Comparison of ENCODE assay signal across 12 cellular contexts in genomic region chr13:111005364-111005763, GRCh38.
DNase-seq lines count a peak whose midpoint lies in the region; ATAC-seq and TF ChIP-seq lines count a peak whose summit lies in the region.
"Had no signal": no experiment of that assay in that cellular context is flagged by ENCODE, and none has a peak within 500 bp of the region (broad histone marks: within the 10 kb centered on the region; RNA-seq: fewer than 3 reads in every experiment).

No MANE protein-coding gene starts in this region.

- no peak for DNase-seq in GM23338 (ENCODE audit: low spot score)
- peak; percentile 73 for DNase-seq in astrocyte of the spinal cord (ENCODE audit: low read depth, low spot score)
- DNase-seq in kidney tubule cell (ENCODE audit: low spot score): peak; percentile 64
- no peak for DNase-seq in spleen
- no peak for DNase-seq in T-helper 2 cell
- no peak for DNase-seq in activated T-cell treated with anti-CD3 and anti-CD28 coated beads, Interleukin-2, amount 50 U/mL, for 72 hours
- DNase-seq in COLO668 (lab: John Stamatoyannopoulos, UW; ENCODE audit: unreplicated experiment): no peak
- DNase-seq: activated CD4-positive, alpha-beta T cell treated with anti-CD3 and anti-CD28 coated beads for 36 hours; activated gamma-delta T cell treated with Interleukin-2 at 50 U/mL for 16 hours; NCI-H510A had no signal

- in situ Hi-C loops in astrocyte of the spinal cord (cut with HindIII; ENCODE audit: low sequenced_read_pairs): no loop called here

- H3K9me3 Mint-ChIP-seq in GM23338: no peaks in the 10 kb centered on the region
- H3K9me3 Mint-ChIP-seq in activated T-cell treated with anti-CD3 and anti-CD28 coated beads, Interleukin-2, amount 50 U/mL, for 72 hours: no peaks in the 10 kb centered on the region

- no peak for TF ChIP-seq CTCF in GM23338 (conservative IDR thresholded peaks at IDR 0.05; ENCODE audit: low read depth in 2 of 2)
- no peak for TF ChIP-seq CTCF in astrocyte of the spinal cord (IDR thresholded peaks at IDR 0.05; ENCODE audit: low read depth, low read length)
- no peak for TF ChIP-seq CTCF in spleen (IDR thresholded peaks at IDR 0.05 in 8 of 11, conservative IDR thresholded peaks at IDR 0.05 in 3 of 11)

- H3K4me1 ChIP-seq in GM23338 (ENCODE audit: insufficient read depth): no peaks in the 10 kb centered on the region; the same call in 1 of the 2 replicates
- H3K4me1 ChIP-seq in spleen: peaks cover 0 to 23% (median 12%) of the 10 kb centered on the region in 6 donors

- no peaks in the 10 kb centered on the region for H3K27me3 Mint-ChIP-seq in GM23338 (ENCODE audit: insufficient read depth, low read depth, poor library complexity)
- peaks cover 6% of the 10 kb centered on the region for H3K27me3 Mint-ChIP-seq in activated T-cell treated with anti-CD3 and anti-CD28 coated beads, Interleukin-2, amount 50 U/mL, for 72 hours (ENCODE audit: low read depth)

- no peaks in the 10 kb centered on the region for H3K36me3 ChIP-seq in GM23338 (ENCODE audit: insufficient read depth)
- no peaks in the 10 kb centered on the region for H3K36me3 ChIP-seq in spleen
- H3K36me3 ChIP-seq: neutrophil had no signal

- H4K20me1 ChIP-seq in GM23338 (replicated peaks; ENCODE audit: insufficient read depth): no peaks in the 10 kb centered on the region

- WGBS in spleen, 5 donors: 71 to 76% (median 71%) methylated on average over 6 of the region's 6 CpGs

- no peak overlapping the region for H3K4me3 Mint-ChIP-seq in GM23338
- H3K4me3 Mint-ChIP-seq in activated T-cell treated with anti-CD3 and anti-CD28 coated beads, Interleukin-2, amount 50 U/mL, for 72 hours: no peak overlapping the region
- H3K4me3 Mint-ChIP-seq: activated CD4-positive, alpha-beta T cell treated with anti-CD3 and anti-CD28 coated beads for 36 hours had no signal

- no peaks in the 10 kb centered on the region for H3K36me3 Mint-ChIP-seq in GM23338 (ENCODE audit: low read depth)
- no peaks in the 10 kb centered on the region for H3K36me3 Mint-ChIP-seq in activated T-cell treated with anti-CD3 and anti-CD28 coated beads, Interleukin-2, amount 50 U/mL, for 72 hours (ENCODE audit: insufficient read depth in 2 of 2)

- H3K27ac ChIP-seq in GM23338 (ENCODE audit: low read depth): no peak overlapping the region
- H3K27ac ChIP-seq in spleen: peak overlapping the region in 7 of 8 donors; percentile 72 to 85 (median 81)
- H3K27ac ChIP-seq: neutrophil had no signal

- peaks cover 13% of the 10 kb centered on the region; the same call in 2 of the 3 replicates for H3K4me1 Mint-ChIP-seq in GM23338
- no peaks in the 10 kb centered on the region for H3K4me1 Mint-ChIP-seq in activated T-cell treated with anti-CD3 and anti-CD28 coated beads, Interleukin-2, amount 50 U/mL, for 72 hours (ENCODE audit: low read depth)
- H3K4me1 Mint-ChIP-seq: activated CD4-positive, alpha-beta T cell treated with anti-CD3 and anti-CD28 coated beads for 36 hours had no signal

- no peak overlapping the region for H3K4me2 ChIP-seq in GM23338

- H3K27me3 ChIP-seq in GM23338 (ENCODE audit: insufficient read depth) (no peaks in the 10 kb centered on the region), spleen (replicated peaks in 1 of 7) (no peaks in the 10 kb centered on the region)
- H3K27me3 ChIP-seq: neutrophil had no signal

- H3K27ac Mint-ChIP-seq in GM23338: no peak overlapping the region
- H3K27ac Mint-ChIP-seq in activated T-cell treated with anti-CD3 and anti-CD28 coated beads, Interleukin-2, amount 50 U/mL, for 72 hours: no peak overlapping the region
- H3K27ac Mint-ChIP-seq: activated CD4-positive, alpha-beta T cell treated with anti-CD3 and anti-CD28 coated beads for 36 hours had no signal

- intact Hi-C loops in spleen (cut with DNase I; ENCODE audit: low total_unique reads): no loop called here

- no peaks in the 10 kb centered on the region for H3K9me2 ChIP-seq in GM23338 (ENCODE audit: insufficient read depth)

- ATAC-seq in GM23338: no peak
- no peak for ATAC-seq in activated T-cell treated with anti-CD3 and anti-CD28 coated beads, Interleukin-2, amount 50 U/mL, for 72 hours (replicated peaks in 1 of 2)
- ATAC-seq in GM18519 (IDR thresholded peaks at IDR 0.05; ENCODE audit: low FRiP score, unreplicated experiment): no peak
- ATAC-seq: activated CD4-positive, alpha-beta T cell treated with anti-CD3 and anti-CD28 coated beads for 36 hours had no signal

- H3K9me3 ChIP-seq in spleen: peaks cover 0 to 10% (median 0%) of the 10 kb centered on the region in 8 donors
- H3K9me3 ChIP-seq: neutrophil had no signal

- H3F3A ChIP-seq in GM23338 (replicated peaks; ENCODE audit: low read depth): no peaks in the 10 kb centered on the region

- H3K79me2 ChIP-seq in GM23338 (replicated peaks; ENCODE audit: insufficient read depth): no peaks in the 10 kb centered on the region

- TF ChIP-seq POLR2A in spleen (IDR thresholded peaks at IDR 0.05): no peak

- H2AFZ ChIP-seq in GM23338: peak overlapping the region; percentile 96; the same call in 1 of the 2 replicates

- no peak overlapping the region for H3K4me3 ChIP-seq in GM23338
- H3K4me3 ChIP-seq in astrocyte of the spinal cord (ENCODE audit: low read depth, low read length): no peak overlapping the region
- no peak overlapping the region for H3K4me3 ChIP-seq in spleen

TF ChIP-seq in GM23338, 12 proteins besides CTCF, POLR2A, EP300 and RAD21 (continues in another document):
- TF ChIP-seq ZNF114 (CRISPR knock-in tag; IDR thresholded peaks at IDR 0.05): no peak
- no peak for TF ChIP-seq EZH2 (IDR thresholded peaks at IDR 0.05; ENCODE audit: low read depth, unreplicated experiment)
- no peak for TF ChIP-seq NANOG (IDR thresholded peaks at IDR 0.05; ENCODE audit: borderline replicate concordance)
- no peak for TF ChIP-seq STAT1 (IDR thresholded peaks at IDR 0.05; ENCODE audit: unreplicated experiment)
- no peak for TF ChIP-seq CREB1 (CRISPR knock-in tag; IDR thresholded peaks at IDR 0.05; ENCODE audit: low read depth)
- no peak for TF ChIP-seq ETS1 (IDR thresholded peaks at IDR 0.05)
- TF ChIP-seq JUNB (IDR thresholded peaks at IDR 0.05; ENCODE audit: unreplicated experiment): no peak

Comparison
In these comparisons a context has a peak if more than half of its experiments do, and no peak if none do; other contexts are left out.
1. DNase-seq: peak in astrocyte of the spinal cord (single experiment) and kidney tubule cell (single experiment); none in GM23338 (single experiment), spleen (single experiment), T-helper 2 cell (0 of 5), activated T-cell treated with anti-CD3 and anti-CD28 coated beads, Interleukin-2, amount 50 U/mL, for 72 hours (0 of 2) and COLO668 (single experiment).